ENCODE assay signal across 1 cellular context in the genomic region with DNA sequence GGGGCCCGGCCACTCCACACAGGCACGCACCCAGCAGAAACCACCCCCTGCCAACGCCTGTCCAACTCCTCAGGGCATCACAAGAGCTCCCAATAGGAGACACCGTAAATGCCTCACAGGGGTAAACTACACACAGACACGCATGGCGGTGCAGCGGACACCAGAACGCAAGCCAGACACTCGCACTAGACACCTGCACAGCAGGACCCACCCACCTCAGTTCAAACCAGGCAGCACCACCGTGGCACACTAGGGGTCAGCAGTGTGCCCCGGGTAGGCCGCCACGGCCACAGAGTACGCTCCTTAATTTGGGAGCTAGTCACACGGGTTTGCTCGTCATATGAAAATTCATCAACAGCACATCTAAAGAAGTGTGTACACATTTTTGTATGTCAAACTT.
TF ChIP-seq lines count a peak whose summit lies in the region.

No MANE protein-coding gene starts in this region.

TF ChIP-seq in HepG2, 621 proteins besides CTCF, POLR2A, EP300 and RAD21 (continued from another document and continues in another):
- TF ChIP-seq ZNF331 (CRISPR knock-in tag; IDR thresholded peaks at IDR 0.05) (0 out of 2 replicates have a peak, but pooled peaks have one; percentile 17), RBFOX2 (IDR thresholded peaks at IDR 0.05; ENCODE audit: low read depth, low read length) (0 out of 2 replicates have a peak, but pooled peaks have one; percentile 14), GATAD2A (CRISPR knock-in tag; IDR thresholded peaks at IDR 0.05) (0 out of 2 replicates have a peak, but pooled peaks have one; percentile 19), ZNF326 (CRISPR knock-in tag; IDR thresholded peaks at IDR 0.05; ENCODE audit: borderline replicate concordance) (no peak), SP140L (CRISPR knock-in tag; IDR thresholded peaks at IDR 0.05; ENCODE audit: borderline replicate concordance) (no peak), HNF4G (IDR thresholded peaks at IDR 0.05; ENCODE audit: borderline replicate concordance, low read depth, low read length) (peak; percentile 33; the same call in 1 of the 2 replicates), HNF4G (CRISPR knock-in tag; IDR thresholded peaks at IDR 0.05; ENCODE audit: borderline replicate concordance, low read depth) (no peak), FOSL2 (CRISPR knock-in tag; IDR thresholded peaks at IDR 0.05) (peak; percentile 28; the same call in 1 of the 2 replicates), NCOA5 (CRISPR knock-in tag; IDR thresholded peaks at IDR 0.05) (no peak), SMC3 (IDR thresholded peaks at IDR 0.05; ENCODE audit: low read length) (peak; percentile 58), GABPB1 (CRISPR knock-in tag; IDR thresholded peaks at IDR 0.05) (peak; percentile 32; the same call in 1 of the 2 replicates), CBX5 (CRISPR knock-in tag; IDR thresholded peaks at IDR 0.05; ENCODE audit: borderline replicate concordance) (peak; percentile 62; the same call in 1 of the 2 replicates), ZBTB49 (CRISPR knock-in tag; IDR thresholded peaks at IDR 0.05; ENCODE audit: borderline replicate concordance) (peak; percentile 32; the same call in 1 of the 2 replicates), SP4 (CRISPR knock-in tag; IDR thresholded peaks at IDR 0.05) (0 out of 2 replicates have a peak, but pooled peaks have one; percentile 20), ZNF629 (CRISPR knock-in tag; conservative IDR thresholded peaks at IDR 0.05) (no peak), YY1 (IDR thresholded peaks at IDR 0.05; ENCODE audit: insufficient read depth, insufficient replicate concordance, low read depth, low read length) (peak; percentile 50), IRF2 (CRISPR knock-in tag; IDR thresholded peaks at IDR 0.05) (peak; percentile 61; the same call in 1 of the 2 replicates), NFIB (CRISPR knock-in tag; IDR thresholded peaks at IDR 0.05; ENCODE audit: borderline replicate concordance) (no peak), ZNF33A (CRISPR knock-in tag; IDR thresholded peaks at IDR 0.05; ENCODE audit: borderline replicate concordance) (no peak), ZSCAN9 (CRISPR knock-in tag; IDR thresholded peaks at IDR 0.05; ENCODE audit: borderline replicate concordance) (no peak), SIX1 (CRISPR knock-in tag; IDR thresholded peaks at IDR 0.05; ENCODE audit: borderline replicate concordance) (no peak), ZNF83 (CRISPR knock-in tag; IDR thresholded peaks at IDR 0.05; ENCODE audit: borderline replicate concordance) (no peak), TEAD3 (CRISPR knock-in tag; optimal IDR thresholded peaks at IDR 0.05; ENCODE audit: borderline replicate concordance) (peak; percentile 40), PRDM4 (CRISPR knock-in tag; IDR thresholded peaks at IDR 0.05; ENCODE audit: borderline replicate concordance) (0 out of 2 replicates have a peak, but pooled peaks have one; percentile 35), HOXA3 (CRISPR knock-in tag; IDR thresholded peaks at IDR 0.05) (peak; percentile 64; the same call in 1 of the 2 replicates), ZNF687 (CRISPR knock-in tag; IDR thresholded peaks at IDR 0.05) (peak; percentile 48), ATM (IDR thresholded peaks at IDR 0.05; ENCODE audit: borderline replicate concordance) (no peak), SAFB2 (CRISPR knock-in tag; IDR thresholded peaks at IDR 0.05; ENCODE audit: borderline replicate concordance, low read depth) (no peak), ONECUT2 (CRISPR knock-in tag; IDR thresholded peaks at IDR 0.05) (no peak), SAP130 (CRISPR knock-in tag; IDR thresholded peaks at IDR 0.05; ENCODE audit: low read depth) (peak; percentile 46; the same call in 1 of the 2 replicates), HOXA5 (CRISPR knock-in tag; IDR thresholded peaks at IDR 0.05) (no peak), ZBTB40 (IDR thresholded peaks at IDR 0.05) (no peak), ZBTB40 (CRISPR knock-in tag; IDR thresholded peaks at IDR 0.05) (no peak), ESRRA (CRISPR knock-in tag; IDR thresholded peaks at IDR 0.05; ENCODE audit: low read depth) (0 out of 2 replicates have a peak, but pooled peaks have one; percentile 29), ETV6 (CRISPR knock-in tag; conservative IDR thresholded peaks at IDR 0.05) (no peak)
- TF ChIP-seq, protein P1, sequence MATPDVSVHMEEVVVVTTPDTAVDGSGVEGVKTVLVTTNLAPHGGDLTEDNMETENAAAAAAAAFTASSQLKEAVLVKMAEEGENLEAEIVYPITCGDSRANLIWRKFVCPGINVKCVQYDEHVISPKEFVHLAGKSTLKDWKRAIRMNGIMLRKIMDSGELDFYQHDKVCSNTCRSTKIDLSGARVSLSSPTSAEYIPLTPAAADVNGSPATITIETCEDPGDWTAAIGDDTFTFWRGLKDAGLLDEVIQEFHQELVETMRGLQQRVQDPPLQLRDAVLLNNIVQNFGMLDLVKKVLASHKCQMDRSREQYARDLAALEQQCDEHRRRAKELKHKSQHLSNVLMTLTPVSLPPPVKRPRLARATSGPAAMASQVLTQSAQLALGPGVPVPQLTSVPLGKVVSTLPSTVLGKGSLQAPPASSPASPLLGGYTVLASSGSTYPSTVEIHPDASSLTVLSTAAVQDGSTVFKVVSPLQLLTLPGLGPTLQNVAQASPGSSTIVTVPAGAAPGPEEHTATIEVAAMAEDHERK (CRISPR knock-in tag; IDR thresholded peaks at IDR 0.05; ENCODE audit: low read depth) = no peak
- TF ChIP-seq, protein P2, sequence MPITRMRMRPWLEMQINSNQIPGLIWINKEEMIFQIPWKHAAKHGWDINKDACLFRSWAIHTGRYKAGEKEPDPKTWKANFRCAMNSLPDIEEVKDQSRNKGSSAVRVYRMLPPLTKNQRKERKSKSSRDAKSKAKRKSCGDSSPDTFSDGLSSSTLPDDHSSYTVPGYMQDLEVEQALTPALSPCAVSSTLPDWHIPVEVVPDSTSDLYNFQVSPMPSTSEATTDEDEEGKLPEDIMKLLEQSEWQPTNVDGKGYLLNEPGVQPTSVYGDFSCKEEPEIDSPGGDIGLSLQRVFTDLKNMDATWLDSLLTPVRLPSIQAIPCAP (CRISPR knock-in tag; IDR thresholded peaks at IDR 0.05; ENCODE audit: low read depth) = no peak
- TF ChIP-seq, protein P3, sequence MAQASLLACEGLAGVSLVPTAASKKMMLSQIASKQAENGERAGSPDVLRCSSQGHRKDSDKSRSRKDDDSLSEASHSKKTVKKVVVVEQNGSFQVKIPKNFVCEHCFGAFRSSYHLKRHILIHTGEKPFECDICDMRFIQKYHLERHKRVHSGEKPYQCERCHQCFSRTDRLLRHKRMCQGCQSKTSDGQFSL (CRISPR knock-in tag; IDR thresholded peaks at IDR 0.05) = no peak
